ENCODE assay signal across 26 cellular contexts in the genomic region with DNA sequence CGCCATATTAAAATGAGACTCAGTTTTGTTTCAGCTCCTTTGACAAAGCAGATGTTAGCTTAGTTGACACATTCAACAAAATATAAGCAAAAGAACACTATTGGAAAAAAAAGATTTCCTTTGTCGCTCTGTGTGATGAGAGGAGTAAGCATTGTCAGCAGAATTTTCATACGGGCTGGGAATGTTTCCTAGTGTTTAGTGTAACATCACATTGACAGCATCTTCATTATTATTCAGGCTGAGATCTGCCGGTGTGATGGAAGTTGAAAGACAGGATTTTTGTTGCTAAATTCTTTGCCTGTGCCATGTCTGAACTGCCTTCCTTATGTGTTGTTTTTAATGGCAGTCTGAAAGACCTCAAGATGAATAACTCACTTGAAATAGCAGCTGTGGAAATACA. TPM values are rescaled to one million over a fixed set of nuclear protein-coding genes. Genes with fewer than 3 reads are reported as not detected.
"Had no signal": no experiment of that assay in that cellular context is flagged by ENCODE, and none has a peak within 500 bp of the region (broad histone marks: within the 10 kb centered on the region; RNA-seq: fewer than 3 reads in every experiment).

No MANE protein-coding gene starts in this region.

- H3K4me3 ChIP-seq: MG63, SJSA1, SK-N-MC had no signal

- DNase-seq: Karpas-422, KG1, MG63, NCI-H1092, NCI-H1105 treated with DMSO at 0.1 percent for 48 hours, NCI-H1417 treated with DMSO at 0.1 percent for 48 hours, NCI-H146, NCI-H1694 treated with DMSO at 0.1 percent for 48 hours, NCI-H1930, NCI-H2081, NCI-H2107, NCI-H2171, NCI-H226, NCI-H446, NCI-H510A, NCI-H524 treated with DMSO at 0.1 percent for 48 hours, NCI-H69, NCI-H774, Right ventricle myocardium superior, RPMI8226, SIG-M5 had no signal

- H3K36me3 ChIP-seq: MG63, SJSA1 had no signal

- H3K4me1 ChIP-seq: SJSA1 had no signal

- H3K27ac ChIP-seq: HL-60, SJSA1, SK-N-MC had no signal

- H3K9me3 ChIP-seq: MG63, SJSA1 had no signal

- FAIRE-seq: HTR-8/SVneo, RCC 7860 had no signal

RNA-seq across cellular contexts. Expression of a gene that starts 49.1 kb away (rescaled TPM):
- total RNA-seq: SJSA1 had no signal
